Comparison of ENCODE assay signal across 13 cellular contexts in the genomic region with DNA sequence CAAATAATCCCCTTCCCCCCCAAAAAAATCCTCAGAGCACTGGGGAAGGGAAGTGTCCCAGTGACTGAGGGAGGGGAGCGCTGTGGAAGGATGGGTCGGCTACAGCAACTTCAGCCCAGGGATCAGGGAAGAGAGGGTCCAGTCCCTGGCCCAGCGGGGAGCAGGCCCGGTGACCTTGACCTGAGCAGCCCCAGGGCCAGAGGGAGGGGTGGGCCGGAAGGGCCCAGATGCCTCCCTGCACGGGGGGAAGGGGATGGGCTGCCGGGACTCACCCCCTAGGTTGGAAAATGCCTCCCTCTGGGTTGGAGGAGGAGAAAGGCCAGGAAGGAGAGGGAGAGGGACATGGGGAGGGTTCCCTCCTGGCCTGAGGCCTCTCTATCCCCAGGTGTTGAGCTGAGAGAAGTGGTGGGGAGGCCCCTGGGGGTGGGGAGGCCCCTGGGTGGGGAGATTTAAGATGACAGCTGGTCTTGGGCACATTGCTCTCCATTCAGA. TPM values are rescaled to one million over a fixed set of nuclear protein-coding genes. Genes with fewer than 3 reads are reported as not detected.
A peak's percentile ranks its signal among the peaks of the same experiment; 100 is the strongest.
DNase-seq lines count a peak whose midpoint lies in the region; ATAC-seq and TF ChIP-seq lines count a peak whose summit lies in the region.
"Had no signal": no experiment of that assay in that cellular context is flagged by ENCODE, and none has a peak within 500 bp of the region (broad histone marks: within the 10 kb centered on the region; RNA-seq: fewer than 3 reads in every experiment).

No MANE protein-coding gene starts in this region.

- no peak overlapping the region for H2AFZ ChIP-seq in neural progenitor cell (replicated peaks)

- H3K4me3 ChIP-seq in Caco-2 (ENCODE audit: low read depth, low read length) = no peak overlapping the region
- H3K4me3 ChIP-seq in Panc1 (ENCODE audit: low read depth in 2 of 2, low read length in 2 of 2) = no peak overlapping the region
- peak overlapping the region; percentile 35 for H3K4me3 ChIP-seq in neural progenitor cell

- POLR2A ChIA-PET in Caco-2 (lab: Charles Lee) = no interaction called here
- POLR2A ChIA-PET in Panc1 (lab: Charles Lee) = no interaction called here

- BruUV-seq in Caco-2 (replicated peaks; lab: Mats Ljungman, UMichigan) = no TSS peak
- TSS peak; percentile 83 for BruUV-seq in Panc1 (replicated peaks; lab: Mats Ljungman, UMichigan)

- H3K36me3 Mint-ChIP-seq in Caco-2 (ENCODE audit: insufficient read depth, unreplicated experiment) = peaks cover 10% of the 10 kb centered on the region
- no peaks in the 10 kb centered on the region for H3K36me3 Mint-ChIP-seq in neural progenitor cell
- peaks cover 4% of the 10 kb centered on the region for H3K36me3 Mint-ChIP-seq in activated T-helper 17 cell treated with anti-CD3 and anti-CD28 coated beads, Interleukin-2, amount 50 U/mL, for 72 hours (ENCODE audit: low read depth)

- CTCF ChIA-PET in Caco-2 (lab: Charles Lee) = no interaction called here
- CTCF ChIA-PET in Panc1 (lab: Charles Lee) = interaction anchor here (0.6 kb wide), 2 partner anchors 114 to 284 kb away, joined by 3 read pairs; no protein-coding TSS in a partner anchor

- H3K27me3 ChIP-seq in Caco-2 (replicated peaks; ENCODE audit: control insufficient read depth, insufficient read depth, low read length) = no peaks in the 10 kb centered on the region
- H3K27me3 ChIP-seq in Panc1 (ENCODE audit: control insufficient read depth, insufficient read depth, low read length) = no peaks in the 10 kb centered on the region
- peaks cover 36% of the 10 kb centered on the region for H3K27me3 ChIP-seq in neural progenitor cell

- H3K4me2 ChIP-seq in neural progenitor cell = peak overlapping the region; percentile 95
- H3K4me2 ChIP-seq: KMS-11 had no signal

- TF ChIP-seq CTCF in Caco-2 (IDR thresholded peaks at IDR 0.05; ENCODE audit: insufficient read depth in 1 of 2, low read depth in 1 of 2, low read length in 1 of 2, severe bottlenecking in 1 of 2, unreplicated experiment in 1 of 2) = no peak
- no peak for TF ChIP-seq CTCF in Panc1 (IDR thresholded peaks at IDR 0.05)
- no peak for TF ChIP-seq CTCF in neural progenitor cell (IDR thresholded peaks at IDR 0.05)

- H3K36me3 ChIP-seq in Caco-2 (ENCODE audit: control insufficient read depth, insufficient read depth, low read length) (no peaks in the 10 kb centered on the region), Panc1 (ENCODE audit: control insufficient read depth, insufficient read depth, low read length) (no peaks in the 10 kb centered on the region), neural progenitor cell (no peaks in the 10 kb centered on the region)

- H3K4me1 Mint-ChIP-seq in Caco-2 (ENCODE audit: low read depth, unreplicated experiment) = no peaks in the 10 kb centered on the region
- peaks cover 37% of the 10 kb centered on the region for H3K4me1 Mint-ChIP-seq in neural progenitor cell
- peaks cover 4% of the 10 kb centered on the region for H3K4me1 Mint-ChIP-seq in activated T-helper 17 cell treated with anti-CD3 and anti-CD28 coated beads, Interleukin-2, amount 50 U/mL, for 72 hours

- H3K27me3 Mint-ChIP-seq in Caco-2 (ENCODE audit: insufficient read depth, unreplicated experiment) (no peaks in the 10 kb centered on the region), neural progenitor cell (ENCODE audit: insufficient read depth, low read depth) (peaks cover 5% of the 10 kb centered on the region)
- peaks cover 14% of the 10 kb centered on the region for H3K27me3 Mint-ChIP-seq in activated T-helper 17 cell treated with anti-CD3 and anti-CD28 coated beads, Interleukin-2, amount 50 U/mL, for 72 hours

- H3K4me3 Mint-ChIP-seq in Caco-2 (ENCODE audit: unreplicated experiment) = peak overlapping the region; percentile 16
- peak overlapping the region; percentile 93 for H3K4me3 Mint-ChIP-seq in neural progenitor cell
- H3K4me3 Mint-ChIP-seq in activated T-helper 17 cell treated with anti-CD3 and anti-CD28 coated beads, Interleukin-2, amount 50 U/mL, for 72 hours = no peak overlapping the region
- H3K4me3 Mint-ChIP-seq: activated T-cell treated with anti-CD3 and anti-CD28 coated beads, Interleukin-2, amount 50 U/mL, for 72 hours had no signal

- H3K9ac ChIP-seq in neural progenitor cell = no peak overlapping the region
- H3K9ac ChIP-seq: KMS-11 had no signal

- no peaks in the 10 kb centered on the region for H3K9me3 Mint-ChIP-seq in Caco-2 (ENCODE audit: unreplicated experiment)
- no peaks in the 10 kb centered on the region for H3K9me3 Mint-ChIP-seq in neural progenitor cell
- no peaks in the 10 kb centered on the region for H3K9me3 Mint-ChIP-seq in activated T-helper 17 cell treated with anti-CD3 and anti-CD28 coated beads, Interleukin-2, amount 50 U/mL, for 72 hours
- H3K9me3 Mint-ChIP-seq: activated T-cell treated with anti-CD3 and anti-CD28 coated beads, Interleukin-2, amount 50 U/mL, for 72 hours had no signal

- DNase-seq in Caco-2 (no peak), Panc1 (ENCODE audit: low read depth, low spot score) (no peak), epithelial cell of prostate (ENCODE audit: low read depth, low spot score) (no peak), neural progenitor cell (ENCODE audit: low spot score) (no peak), NCI-H1105 treated with DMSO at 0.1 percent for 48 hours (lab: John Stamatoyannopoulos, UW) (no peak), sciatic nerve (ENCODE audit: low spot score) (no peak)
- no peak for DNase-seq in activated T-cell treated with anti-CD3 and anti-CD28 coated beads, Interleukin-2, amount 50 U/mL, for 48 hours
- DNase-seq: activated T-cell treated with anti-CD3 and anti-CD28 coated beads, Interleukin-2, amount 50 U/mL, for 72 hours; DMS153; kidney glomerular epithelial cell; NK-92 treated with Interleukin-12 subunit alpha and Interleukin-12 subunit beta, amount 100 ng/mL, for 24 hours had no signal

- no peak overlapping the region for H3K27ac Mint-ChIP-seq in Caco-2 (ENCODE audit: unreplicated experiment)
- no peak overlapping the region for H3K27ac Mint-ChIP-seq in neural progenitor cell
- no peak overlapping the region for H3K27ac Mint-ChIP-seq in activated T-helper 17 cell treated with anti-CD3 and anti-CD28 coated beads, Interleukin-2, amount 50 U/mL, for 72 hours
- H3K27ac Mint-ChIP-seq: activated T-cell treated with anti-CD3 and anti-CD28 coated beads, Interleukin-2, amount 50 U/mL, for 72 hours had no signal

- peaks cover 38% of the 10 kb centered on the region for H3K4me1 ChIP-seq in Caco-2
- H3K4me1 ChIP-seq in Panc1 (ENCODE audit: control insufficient read depth, insufficient read depth, low read length) = peaks cover 67% of the 10 kb centered on the region
- H3K4me1 ChIP-seq in neural progenitor cell = peaks cover 68% of the 10 kb centered on the region

- H3K79me2 ChIP-seq in neural progenitor cell (ENCODE audit: low read depth) = peaks cover 15% of the 10 kb centered on the region

- peaks cover 89% of the 10 kb centered on the region for H4K20me1 ChIP-seq in neural progenitor cell (ENCODE audit: low read depth)

- peaks cover 22% of the 10 kb centered on the region for H3F3A ChIP-seq in neural progenitor cell (ENCODE audit: low read depth)

- no peak for ATAC-seq in Panc1
- ATAC-seq in activated T-helper 17 cell treated with anti-CD3 and anti-CD28 coated beads, Interleukin-2, amount 50 U/mL, for 72 hours (replicated peaks) = no peak
- ATAC-seq in sciatic nerve = no peak
- ATAC-seq: activated T-cell treated with anti-CD3 and anti-CD28 coated beads, Interleukin-2, amount 50 U/mL, for 72 hours had no signal

- no peak overlapping the region for H3K27ac ChIP-seq in Panc1 (ENCODE audit: low read length)
- peak overlapping the region; percentile 76 for H3K27ac ChIP-seq in epithelial cell of prostate
- H3K27ac ChIP-seq in neural progenitor cell = no peak overlapping the region
- H3K27ac ChIP-seq: KMS-11 had no signal

- in situ Hi-C loops in Panc1 (cut with HindIII; ENCODE audit: low pct_unique_long_range_greater_than_20kb, low sequenced_read_pairs) = no loop called here

- H3K9me3 ChIP-seq in Caco-2 (no peaks in the 10 kb centered on the region), Panc1 (ENCODE audit: control insufficient read depth, insufficient read depth, low read depth, low read length) (no peaks in the 10 kb centered on the region), neural progenitor cell (ENCODE audit: low read depth) (no peaks in the 10 kb centered on the region)

- intact Hi-C loops in Caco-2 (cut with micrococcal nuclease; ENCODE audit: unreplicated experiment) = no loop called here
- intact Hi-C loops in Panc1 (cut with micrococcal nuclease; ENCODE audit: unreplicated experiment) = no loop called here
- intact Hi-C loops in sciatic nerve (cut with DNase I) = no loop called here

RNA-seq across cellular contexts. Expression of gene GPC1, which starts 19.8 kb away (rescaled TPM):
- total RNA-seq in Caco-2 (2022) (39.9 and 45.2 TPM in 2 replicates), Panc1 (2021; ENCODE audit: unreplicated experiment) (88.7 TPM), neural progenitor cell (ENCODE audit: low replicate concordance) (14.2 and 65.0 TPM in 2 replicates), sciatic nerve (85.4 TPM)
- polyA plus RNA-seq in Panc1 (2012; ENCODE audit: insufficient read length) = 117 TPM
- total RNA-seq in activated T-helper 17 cell treated with anti-CD3 and anti-CD28 coated beads, Interleukin-2, amount 50 U/mL, for 72 hours = 1 to 10 TPM; 4.0 to 4.6 TPM
